In the genomic region with DNA sequence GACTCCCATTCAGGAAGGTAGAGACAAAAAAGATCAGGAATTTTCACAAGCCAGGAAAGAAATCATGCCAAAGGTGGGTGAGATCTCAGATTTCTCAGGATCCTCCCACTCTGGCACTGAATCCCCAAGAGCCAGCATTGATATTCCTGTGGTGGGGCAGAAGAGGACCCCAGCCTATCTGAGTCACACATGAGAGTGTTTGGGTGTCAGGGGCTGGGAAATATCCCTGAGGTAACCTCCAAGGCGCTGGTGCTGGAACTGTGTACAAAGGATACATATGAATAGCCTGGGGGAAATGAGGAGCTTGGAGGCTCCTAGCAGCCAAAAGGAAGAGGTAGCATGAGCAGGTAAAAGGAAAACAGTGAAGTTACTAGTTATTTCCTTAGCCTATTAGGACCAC, we compare ENCODE assay signal across 38 cellular contexts.
A peak's percentile ranks its signal among the peaks of the same experiment; 100 is the strongest.
DNase-seq lines count a peak whose midpoint lies in the region; ATAC-seq, FAIRE-seq and TF ChIP-seq lines count a peak whose summit lies in the region.
"Had no signal": no experiment of that assay in that cellular context is flagged by ENCODE, and none has a peak within 500 bp of the region (broad histone marks: within the 10 kb centered on the region; RNA-seq: fewer than 3 reads in every experiment).

No MANE protein-coding gene starts in this region.

- TF ChIP-seq RAD21 in H1 (IDR thresholded peaks at IDR 0.05 in 1 of 2, conservative IDR thresholded peaks at IDR 0.05 in 1 of 2; ENCODE audit: low read depth in 2 of 2, low read length in 2 of 2) = no peak

- H4K8ac ChIP-seq in H1 (ENCODE audit: extremely low read depth, insufficient read depth, low read length) = no peak overlapping the region

- peak overlapping the region; percentile 90; the same call in 1 of the 2 replicates for H2BK15ac ChIP-seq in H1 (ENCODE audit: low read length)

- H3F3A ChIP-seq in PC-9 (ENCODE audit: insufficient read depth, low read depth) = peaks cover 14% of the 10 kb centered on the region

- no peaks in the 10 kb centered on the region for H3K23me2 ChIP-seq in H1 (ENCODE audit: low read depth, low read length)

- no peak overlapping the region for H2AK5ac ChIP-seq in H1 (ENCODE audit: low read depth, low read length)

- no peaks in the 10 kb centered on the region for H3K9me2 ChIP-seq in PC-9 (ENCODE audit: insufficient read depth)

- peak overlapping the region; percentile 65; the same call in 1 of the 2 replicates for H2BK12ac ChIP-seq in H1 (ENCODE audit: low read depth, low read length)

- H3K36me3 ChIP-seq in PC-9 (ENCODE audit: low read depth) (no peaks in the 10 kb centered on the region), H1 (ENCODE audit: control insufficient read depth in 2 of 4, insufficient read depth in 4 of 4, low read length in 3 of 4) (no peaks in the 10 kb centered on the region), heart left ventricle (no peaks in the 10 kb centered on the region)

- BruUV-seq in PC-9 (replicated peaks; lab: Mats Ljungman, UMichigan) = no TSS peak

- TF ChIP-seq POLR2A in H1 (IDR thresholded peaks at IDR 0.05; ENCODE audit: control extremely low read depth in 1 of 2, low read depth in 2 of 2, low read length in 2 of 2) (no peak), heart left ventricle (IDR thresholded peaks at IDR 0.05) (no peak)

- peak overlapping the region; percentile 66; the same call in 1 of the 2 replicates for H2BK20ac ChIP-seq in H1 (ENCODE audit: low read length)

- no peaks in the 10 kb centered on the region for H3K79me1 ChIP-seq in H1 (ENCODE audit: low read depth, low read length)

- FAIRE-seq in H1 (lab: Jason Lieb, UNC) = no peak
- FAIRE-seq: colon, D721Med, GM18507, GM19239, H54, kidney had no signal

- H3K18ac ChIP-seq in H1 (ENCODE audit: extremely low read depth, low read length) = 0 out of 2 replicates have a peak overlapping the region, but pooled peaks have one; percentile 24

- H3K14ac ChIP-seq in H1 (ENCODE audit: insufficient read length) = no peak overlapping the region

- no peaks in the 10 kb centered on the region for H4K20me1 ChIP-seq in PC-9 (ENCODE audit: insufficient read depth)
- H4K20me1 ChIP-seq in H1 (replicated peaks in 1 of 2; ENCODE audit: control insufficient read depth in 1 of 2, insufficient read depth in 2 of 2, low read length in 2 of 2) = no peaks in the 10 kb centered on the region

- no peaks in the 10 kb centered on the region for H3K27me3 Mint-ChIP-seq in nephron progenitor cell (ENCODE audit: low read depth, poor library complexity)
- H3K27me3 Mint-ChIP-seq: CD4-positive, alpha-beta T cell; naive thymus-derived CD4-positive, alpha-beta T cell had no signal

- WGBS in H1 (ENCODE audit: extremely low coverage in 1 of 2, insufficient coverage in 1 of 2, insufficient read length in 1 of 2, insufficient replicate concordance in 2 of 2, low coverage in 1 of 2, low lambda C conversion rate in 2 of 2, missing lambda C conversion rate in 1 of 2), 2 experiments = 58% methylated on average over 1 of the region's 1 CpG; no CpG with 5 or more reads in 1 of the 2 experiments
- WGBS in heart left ventricle, 4 donors = 89 to 100% (median 91%) methylated on average over 1 of the region's 1 CpG

- no peak overlapping the region for H3K9ac ChIP-seq in H1 (replicated peaks in 1 of 4; ENCODE audit: extremely low read depth in 1 of 4, low read depth in 3 of 4, low read length in 3 of 4)

- H3K27ac ChIP-seq in PC-9 = peak overlapping the region; percentile 3; the same call in 1 of the 2 replicates
- no peak overlapping the region for H3K27ac ChIP-seq in H1 (ENCODE audit: low read depth, low read length)
- peak overlapping the region in 2 of 12 donors; percentile 19 to 46 for H3K27ac ChIP-seq in heart left ventricle
- H3K27ac ChIP-seq: epithelial cell of prostate, HL-60 had no signal

- H4K5ac ChIP-seq in H1 (ENCODE audit: insufficient read length, low read depth, low read length) = no peak overlapping the region

- POLR2A ChIA-PET in PC-9 (lab: Charles Lee; ENCODE audit: unreplicated experiment) (no interaction called here), H1 (lab: Charles Lee; ENCODE audit: partially characterized antibody) (interaction anchor here (0.7 to 1.5 kb wide), 2 partner anchors 9 to 10 kb away, joined by 3 read pairs; no protein-coding TSS in a partner anchor)

- peak overlapping the region; percentile 3 for H2BK120ac ChIP-seq in H1 (replicated peaks; ENCODE audit: low read depth, low read length)

- H3K36me3 Mint-ChIP-seq in nephron progenitor cell (ENCODE audit: low read depth) = no peaks in the 10 kb centered on the region
- H3K36me3 Mint-ChIP-seq: activated naive CD4-positive, alpha-beta T cell treated with anti-CD3 and anti-CD28 coated beads, Interleukin-2, amount 50 U/mL, for 72 hours; mesothelial cell of epicardium; stimulated activated effector memory CD8-positive, alpha-beta T cell treated with anti-CD3 and anti-CD28 coated beads, Interleukin-12 subunit alpha, Interleukin-12 subunit beta, amount 100 ng/mL, for 72 hours; type B pancreatic cell had no signal

- H3K4me3 Mint-ChIP-seq in nephron progenitor cell = no peak overlapping the region
- H3K4me3 Mint-ChIP-seq: CD4-positive, alpha-beta T cell; mesothelial cell of epicardium; naive thymus-derived CD4-positive, alpha-beta T cell; stimulated activated effector memory CD8-positive, alpha-beta T cell treated with anti-CD3 and anti-CD28 coated beads, Interleukin-12 subunit alpha, Interleukin-12 subunit beta, amount 100 ng/mL, for 72 hours; type B pancreatic cell had no signal

- H2BK5ac ChIP-seq in H1 (ENCODE audit: low read depth, low read length) = no peak overlapping the region

- DNase-seq in ELF-1 (ENCODE audit: low read depth, low spot score) = peak; percentile 30
- DNase-seq in PC-9 = no peak
- no peak for DNase-seq in H1 (ENCODE audit: low read depth in 1 of 2, low spot score in 2 of 2)
- no peak for DNase-seq in nephron progenitor cell
- DNase-seq in NCI-H226 = no peak
- no peak for DNase-seq in nucleus accumbens (lab: John Stamatoyannopoulos, UW)
- no peak for DNase-seq in heart left ventricle
- DNase-seq in SIG-M5 treated with dmso at 0.1 percent for 504 hours (lab: John Stamatoyannopoulos, UW; ENCODE audit: unreplicated experiment) = no peak
- DNase-seq: activated CD4-positive, alpha-beta T cell treated with anti-CD3 and anti-CD28 coated beads for 4 hours; activated CD8-positive, alpha-beta memory T cell treated with anti-CD3 and anti-CD28 coated beads for 24 hours; activated T-cell treated with anti-CD3 and anti-CD28 coated beads for 4 hours; AML-193; amygdala; CD4-positive, alpha-beta T cell; effector CD8-positive, alpha-beta T cell; glutamatergic neuron; Karpas-422; kidney; naive thymus-derived CD4-positive, alpha-beta T cell; NCI-H1417 treated with DMSO at 0.1 percent for 48 hours; NCI-H2029 treated with DMSO at 0.1 percent for 48 hours; NCI-H526 treated with DMSO at 0.1 percent for 48 hours; NK-92 treated with Interleukin-12 subunit alpha and Interleukin-12 subunit beta, amount 100 ng/mL, for 24 hours; Right ventricle myocardium superior; stimulated activated CD4-positive, alpha-beta T cell treated with anti-CD3 and anti-CD28 coated beads, Interleukin-15, amount 100 ng/mL, for 24 hours; SW 1271; T-helper 9 cell had no signal

- H3K27ac Mint-ChIP-seq in nephron progenitor cell = peak overlapping the region; percentile 21
- H3K27ac Mint-ChIP-seq: activated naive CD4-positive, alpha-beta T cell treated with anti-CD3 and anti-CD28 coated beads, Interleukin-2, amount 50 U/mL, for 72 hours; CD4-positive, alpha-beta T cell; mesothelial cell of epicardium; stimulated activated effector memory CD8-positive, alpha-beta T cell treated with anti-CD3 and anti-CD28 coated beads, Interleukin-12 subunit alpha, Interleukin-12 subunit beta, amount 100 ng/mL, for 72 hours; type B pancreatic cell had no signal

- H3K4me2 ChIP-seq in PC-9 (peak overlapping the region; percentile 30), H1 (ENCODE audit: insufficient read depth in 1 of 2, low read depth in 2 of 2, low read length in 2 of 2) (0 out of 4 replicates have a peak overlapping the region, but pooled peaks of 1 of the 2 experiments have one; percentile 17)

- TF ChIP-seq CTCF in PC-9 (conservative IDR thresholded peaks at IDR 0.05) (no peak), H1 (IDR thresholded peaks at IDR 0.05; ENCODE audit: control extremely low read depth in 1 of 3, insufficient read depth in 1 of 3, low read depth in 1 of 3, low read length in 3 of 3) (no peak), nephron progenitor cell (IDR thresholded peaks at IDR 0.05) (no peak), heart left ventricle (IDR thresholded peaks at IDR 0.05) (no peak)

- H3K56ac ChIP-seq in H1 (replicated peaks; ENCODE audit: insufficient read length, low read depth, low read length) = no peak overlapping the region

- H3K23ac ChIP-seq in H1 (ENCODE audit: insufficient read length) = no peak overlapping the region

- no peak overlapping the region for H2AFZ ChIP-seq in PC-9
- H2AFZ ChIP-seq in H1 (ENCODE audit: low read length) = no peak overlapping the region

- no peak overlapping the region for H4K91ac ChIP-seq in H1 (replicated peaks; ENCODE audit: insufficient read length, low read length)

- no peak for TF ChIP-seq EP300 in H1 (IDR thresholded peaks at IDR 0.05; ENCODE audit: borderline replicate concordance in 1 of 2, low read depth in 2 of 2, low read length in 2 of 2)

- no peak for ATAC-seq in heart left ventricle
- ATAC-seq: activated naive CD4-positive, alpha-beta T cell treated with anti-CD3 and anti-CD28 coated beads, Interleukin-2, amount 50 U/mL, for 72 hours; naive thymus-derived CD4-positive, alpha-beta T cell; stimulated activated effector memory CD8-positive, alpha-beta T cell treated with anti-CD3 and anti-CD28 coated beads, Interleukin-12 subunit alpha, Interleukin-12 subunit beta, amount 100 ng/mL, for 72 hours had no signal

- peaks cover 4% of the 10 kb centered on the region for H3K9me3 Mint-ChIP-seq in nephron progenitor cell
- H3K9me3 Mint-ChIP-seq: activated naive CD4-positive, alpha-beta T cell treated with anti-CD3 and anti-CD28 coated beads, Interleukin-2, amount 50 U/mL, for 72 hours; CD4-positive, alpha-beta T cell; mesothelial cell of epicardium; naive thymus-derived CD4-positive, alpha-beta T cell; stimulated activated effector memory CD8-positive, alpha-beta T cell treated with anti-CD3 and anti-CD28 coated beads, Interleukin-12 subunit alpha, Interleukin-12 subunit beta, amount 100 ng/mL, for 72 hours; type B pancreatic cell had no signal

- CTCF ChIA-PET in PC-9 (lab: Charles Lee) = no interaction called here
- CTCF ChIA-PET in H1 (lab: Charles Lee; ENCODE audit: partially characterized antibody) = no interaction called here

- H3K27me3 ChIP-seq in PC-9 (ENCODE audit: insufficient read depth, low read depth) = no peaks in the 10 kb centered on the region
- H3K27me3 ChIP-seq in H1 (replicated peaks in 1 of 4; ENCODE audit: control insufficient read depth in 3 of 4, extremely low read depth in 1 of 4, insufficient read depth in 3 of 4, low read length in 3 of 4) = no peaks in the 10 kb centered on the region; a peak in 1 of 7 replicates
- H3K27me3 ChIP-seq in heart left ventricle = no peaks in the 10 kb centered on the region

- H3K79me2 ChIP-seq in PC-9 (ENCODE audit: low read depth) (no peaks in the 10 kb centered on the region), H1 (ENCODE audit: control insufficient read depth in 1 of 2, insufficient read depth in 2 of 2, low read length in 2 of 2) (no peaks in the 10 kb centered on the region)

- H3K4me1 Mint-ChIP-seq in nephron progenitor cell = peaks cover 30% of the 10 kb centered on the region

- no peaks in the 10 kb centered on the region for H3K9me3 ChIP-seq in PC-9 (ENCODE audit: insufficient read depth, low read depth)
- no peaks in the 10 kb centered on the region for H3K9me3 ChIP-seq in H1 (ENCODE audit: insufficient read depth in 2 of 2, low read depth in 1 of 2, low read length in 1 of 2)
- no peaks in the 10 kb centered on the region for H3K9me3 ChIP-seq in heart left ventricle

- intact Hi-C loops in PC-9 (cut with micrococcal nuclease; ENCODE audit: unreplicated experiment) = no loop called here
- intact Hi-C loops in heart left ventricle (cut with DNase I) = no loop called here

- H3K4me1 ChIP-seq in PC-9 (replicated peaks; ENCODE audit: insufficient read depth) (peaks cover 25% of the 10 kb centered on the region), H1 (replicated peaks in 1 of 4; ENCODE audit: control insufficient read depth in 3 of 4, insufficient read depth in 4 of 4, low read length in 3 of 4) (peaks cover 2 to 19% (median 14%) of the 10 kb centered on the region in 4 experiments), heart left ventricle (peaks cover 0 to 42% (median 6%) of the 10 kb centered on the region in 12 donors)

- H3K4ac ChIP-seq in H1 (replicated peaks; ENCODE audit: insufficient read length, low read depth, low read length) = no peak overlapping the region

- H3K4me3 ChIP-seq in PC-9 (no peak overlapping the region), H1 (ENCODE audit: extremely low read depth in 1 of 4, insufficient read depth in 2 of 4, low read depth in 3 of 4, low read length in 4 of 4) (no peak overlapping the region), heart left ventricle (no peak overlapping the region)
